Comparison of ENCODE assay signal across 1 cellular context in the genomic region with DNA sequence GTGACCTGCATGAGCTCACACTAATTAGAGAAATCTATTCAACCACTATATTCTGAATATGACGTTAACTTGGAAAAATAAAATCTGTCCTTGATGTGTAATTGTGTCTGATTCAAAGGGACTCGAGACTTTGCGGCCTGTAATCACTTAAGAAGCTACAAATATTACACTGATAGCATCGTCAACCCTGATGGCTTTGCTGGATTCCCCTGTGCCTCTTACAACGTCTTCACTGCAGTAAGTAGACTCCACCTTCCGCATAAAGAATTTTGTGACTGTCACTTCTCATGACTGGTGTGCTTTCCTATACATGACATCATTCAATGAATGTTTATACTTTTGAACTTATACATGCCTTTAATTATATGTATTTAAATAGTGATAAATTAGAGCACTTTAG.
TF ChIP-seq lines count a peak whose summit lies in the region.

No MANE protein-coding gene starts in this region.

TF ChIP-seq in GM23338, 12 proteins besides CTCF, POLR2A, EP300 and RAD21:
- TF ChIP-seq CREB1 (CRISPR knock-in tag; IDR thresholded peaks at IDR 0.05; ENCODE audit: low read depth): no peak
- TF ChIP-seq POLR2AphosphoS5 (IDR thresholded peaks at IDR 0.05; ENCODE audit: low read depth): no peak
- no peak for TF ChIP-seq ZNF331 (CRISPR knock-in tag; IDR thresholded peaks at IDR 0.05; ENCODE audit: low read depth)
- TF ChIP-seq EZH2phosphoT487 (IDR thresholded peaks at IDR 0.05; ENCODE audit: unreplicated experiment): no peak
- TF ChIP-seq EZH2 (IDR thresholded peaks at IDR 0.05; ENCODE audit: low read depth, unreplicated experiment): no peak
